ENCODE assay signal across 8 cellular contexts in genomic region chr12:12376636-12377448, GRCh38. TPM values are rescaled to one million over a fixed set of nuclear protein-coding genes. Genes with fewer than 3 reads are reported as not detected.
DNase-seq lines count a peak whose midpoint lies in the region; ATAC-seq and TF ChIP-seq lines count a peak whose summit lies in the region.

No MANE protein-coding gene starts in this region.

- POLR2A ChIA-PET in HCT116 (lab: Charles Lee): no interaction called here

- no peaks in the 10 kb centered on the region for H3K79me2 ChIP-seq in HCT116 (ENCODE audit: insufficient read depth, low read length)

- DNase-seq in EL (peak; percentile 68), HCT116 (ENCODE audit: low read depth, low spot score) (peak; percentile 65), NCI-H2029 (lab: John Stamatoyannopoulos, UW) (peak; percentile 87), T follicular helper cell (ENCODE audit: low read depth) (peak; percentile 14), natural killer cell (no peak)

- H3K9me3 Mint-ChIP-seq in natural killer cell: no peaks in the 10 kb centered on the region

- no TSS peak for BruUV-seq in HCT116 (replicated peaks; lab: Mats Ljungman, UMichigan)

- peak; percentile 93 for TF ChIP-seq RAD21 in HCT116 (IDR thresholded peaks at IDR 0.05; ENCODE audit: low read depth)

- H3K9ac ChIP-seq in HCT116 (ENCODE audit: low read length): no peak overlapping the region

- H3K4me1 ChIP-seq in HCT116 (ENCODE audit: control insufficient read depth in 1 of 2, insufficient read depth in 2 of 2, low read length in 2 of 2): no peaks in the 10 kb centered on the region

- CTCF ChIA-PET in HCT116 (lab: Charles Lee): interaction anchor here (0.6 to 2.0 kb wide), 12 partner anchors 9 to 599 kb away, joined by 3 to 12 read pairs (median 4); partner anchors contain the start of gene DUSP16

- RAD21 ChIA-PET in HCT116 (lab: Charles Lee; ENCODE audit: low non-redundant PET in 1 of 2, low total read pairs in 2 of 2, uncharacterized antibody in 2 of 2, unreplicated experiment in 2 of 2): interaction anchor here (1.0 to 1.6 kb wide), 2 partner anchors 50 to 360 kb away, joined by 3 to 6 read pairs; no protein-coding TSS in a partner anchor

- H3K36me3 ChIP-seq in HCT116 (ENCODE audit: control insufficient read depth in 1 of 2, insufficient read depth in 2 of 2, low read length in 2 of 2): no peaks in the 10 kb centered on the region

- no peaks in the 10 kb centered on the region for H3K9me2 ChIP-seq in HCT116 (ENCODE audit: insufficient read depth)

- H3K27me3 ChIP-seq in HCT116 (ENCODE audit: insufficient read depth, low read length): no peaks in the 10 kb centered on the region

- intact Hi-C loops in HCT116 (cut with micrococcal nuclease) (loop anchor here (1.0 kb wide), 3 partner anchors 187 to 327 kb away; no protein-coding TSS in a partner anchor), natural killer cell (cut with micrococcal nuclease) (loop anchor here (1.0 to 2.0 kb wide), 7 partner anchors 98 to 436 kb away; partner anchors contain the start of genes DDX47 and GPR19)

- peaks cover 0 to 3% of the 10 kb centered on the region in 2 experiments; a peak in 1 of 4 replicates for H3K9me3 ChIP-seq in HCT116 (ENCODE audit: control insufficient read depth in 1 of 2, insufficient read depth in 1 of 2, low read depth in 1 of 2, low read length in 2 of 2)

- ATAC-seq in HCT116 (peak; percentile 88), esophagus mucosa (peak; percentile 88), natural killer cell (peak; percentile 47 to 66 (median 48)), HG03439 (IDR thresholded peaks at IDR 0.05; ENCODE audit: unreplicated experiment) (no peak), GM18907 (IDR thresholded peaks at IDR 0.05; ENCODE audit: unreplicated experiment) (no peak)

- H3K4me3 Mint-ChIP-seq in natural killer cell: no peak overlapping the region

- H4K20me1 ChIP-seq in HCT116 (ENCODE audit: insufficient read depth): no peaks in the 10 kb centered on the region

- H3K4me1 Mint-ChIP-seq in natural killer cell: peaks cover 37 to 47% of the 10 kb centered on the region in 2 donors

- TF ChIP-seq POLR2A in HCT116 (IDR thresholded peaks at IDR 0.05; ENCODE audit: borderline replicate concordance, extremely low read depth, insufficient read depth, insufficient read length): no peak

- no peaks in the 10 kb centered on the region for H3K27me3 Mint-ChIP-seq in natural killer cell (ENCODE audit: low read depth in 2 of 2)

- no peak overlapping the region for H3K27ac ChIP-seq in HCT116 (ENCODE audit: low read depth, low read length)

- no peak overlapping the region for H3K4me2 ChIP-seq in HCT116 (ENCODE audit: low read length)

- H3K4me3 ChIP-seq in HCT116 (replicated peaks in 1 of 2; ENCODE audit: low read depth in 1 of 2, low read length in 2 of 2): no peak overlapping the region

- TF ChIP-seq CTCF in HCT116 (IDR thresholded peaks at IDR 0.05 in 2 of 3, conservative IDR thresholded peaks at IDR 0.05 in 1 of 3; ENCODE audit: borderline replicate concordance in 1 of 3, insufficient read depth in 1 of 3, low read depth in 2 of 3, low read length in 2 of 3) (peak; percentile 49 to 91 (median 81)), natural killer cell (IDR thresholded peaks at IDR 0.05) (peak; percentile 77)

- peak overlapping the region; percentile 42 to 76 for H3K27ac Mint-ChIP-seq in natural killer cell

- H3K36me3 Mint-ChIP-seq in natural killer cell: peaks cover 14% of the 10 kb centered on the region

- no peak overlapping the region for H2AFZ ChIP-seq in HCT116 (ENCODE audit: low read depth, low read length, poor library complexity, severe bottlenecking)

TF ChIP-seq in HCT116, 20 proteins besides CTCF, POLR2A, EP300 and RAD21:
- TF ChIP-seq, protein P1, sequence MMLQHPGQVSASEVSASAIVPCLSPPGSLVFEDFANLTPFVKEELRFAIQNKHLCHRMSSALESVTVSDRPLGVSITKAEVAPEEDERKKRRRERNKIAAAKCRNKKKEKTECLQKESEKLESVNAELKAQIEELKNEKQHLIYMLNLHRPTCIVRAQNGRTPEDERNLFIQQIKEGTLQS (IDR thresholded peaks at IDR 0.05): no peak
- TF ChIP-seq SP1 (IDR thresholded peaks at IDR 0.05; ENCODE audit: low read depth): no peak
- no peak for TF ChIP-seq ZNF274 (IDR thresholded peaks at IDR 0.05; ENCODE audit: low read depth, low read length)
- TF ChIP-seq EGR1 (IDR thresholded peaks at IDR 0.05; ENCODE audit: low read depth): no peak
- no peak for TF ChIP-seq CEBPB (IDR thresholded peaks at IDR 0.05; ENCODE audit: low read depth)
- TF ChIP-seq ELF1 (IDR thresholded peaks at IDR 0.05; ENCODE audit: borderline replicate concordance, low read depth): no peak
- TF ChIP-seq EZH2phosphoT487 (IDR thresholded peaks at IDR 0.05; ENCODE audit: borderline replicate concordance): no peak
- TF ChIP-seq TCF7L2 (IDR thresholded peaks at IDR 0.05; ENCODE audit: borderline replicate concordance, extremely low read depth, insufficient read depth, insufficient read length): no peak
- TF ChIP-seq JUND (IDR thresholded peaks at IDR 0.05): no peak
TF ChIP-seq in HCT116: peak in this region for 0.

RNA-seq across cellular contexts. Expression of gene BORCS5, which starts 20.0 kb away (rescaled TPM):
- 8.7 TPM for total RNA-seq in HCT116 (2021; ENCODE audit: unreplicated experiment)
- polyA plus RNA-seq in HCT116 (2012): 8.2 and 8.4 TPM in 2 replicates
- total RNA-seq in esophagus mucosa: 17.9 TPM
- total RNA-seq in natural killer cell: 10 to 100 TPM; 28.5 to 32.8 (median 29.2) TPM

RNA-seq across cellular contexts. Expression of gene MANSC1, which starts 26.8 kb away (rescaled TPM):
- total RNA-seq in HCT116 (2021; ENCODE audit: unreplicated experiment): 0.20 TPM
- 0.07 TPM in 1 of 2 replicates, not detected in the other for polyA plus RNA-seq in HCT116 (2012)
- 47.8 TPM for total RNA-seq in esophagus mucosa
- under 1 TPM; 0.05 to 0.63 (median 0.25) TPM for total RNA-seq in natural killer cell

Comparison
In these comparisons a context has a peak if more than half of its experiments do, and no peak if none do; other contexts are left out.
1. ATAC-seq: peak in HCT116 (single experiment), esophagus mucosa (single experiment) and natural killer cell (3 of 3); none in HG03439 (single experiment) and GM18907 (single experiment).
2. RNA of gene MANSC1, which starts 26.8 kb away (total RNA-seq): 47.8 TPM in esophagus mucosa (single experiment); 0.05 to 0.63 TPM in natural killer cell and 0.20 TPM in HCT116 (single experiment); every median in the first group is over 10 times any median in the second.